Comparison of ENCODE assay signal across 15 cellular contexts in genomic region chr6:109693128-109693527, GRCh38. TPM values are rescaled to one million over a fixed set of nuclear protein-coding genes. Genes with fewer than 3 reads are reported as not detected.
DNase-seq lines count a peak whose midpoint lies in the region; ATAC-seq, FAIRE-seq and TF ChIP-seq lines count a peak whose summit lies in the region.
"Had no signal": no experiment of that assay in that cellular context is flagged by ENCODE, and none has a peak within 500 bp of the region (broad histone marks: within the 10 kb centered on the region; RNA-seq: fewer than 3 reads in every experiment).

No MANE protein-coding gene starts in this region.

- H3K9me3 Mint-ChIP-seq in brain: no peaks in the 10 kb centered on the region
- no peaks in the 10 kb centered on the region for H3K9me3 Mint-ChIP-seq in activated CD4-positive, alpha-beta T cell treated with anti-CD3 and anti-CD28 coated beads, Interleukin-2, amount 10 ng/mL, durations not matched to agents 7 days and 5 days
- peaks cover 0 to 8% (median 0%) of the 10 kb centered on the region in 5 donors for H3K9me3 Mint-ChIP-seq in CD8-positive, alpha-beta memory T cell
- H3K9me3 Mint-ChIP-seq: activated naive CD8-positive, alpha-beta T cell treated with anti-CD3 and anti-CD28 coated beads for 36 hours; CD8-positive, alpha-beta T cell had no signal

- DNase-seq in GM12892 (ENCODE audit: insufficient read length): no peak
- DNase-seq in activated CD4-positive, alpha-beta T cell treated with anti-CD3 and anti-CD28 coated beads, Interleukin-2, amount 10 ng/mL, durations not matched to agents 7 days and 5 days: no peak
- no peak for DNase-seq in CD8-positive, alpha-beta memory T cell
- no peak for DNase-seq in HCEC 1CT
- DNase-seq: activated CD4-positive, alpha-beta T cell treated with anti-CD3 and anti-CD28 coated beads, Interleukin-2, amount 50 U/mL, for 48 hours; activated naive CD8-positive, alpha-beta T cell treated with anti-CD3 and anti-CD28 coated beads for 36 hours; CD8-positive, alpha-beta T cell; cortex of kidney; foreskin melanocyte; left ventricle myocardium inferior had no signal

- peak overlapping the region in 2 of 5 experiments; percentile 4 to 10 for H3K27ac Mint-ChIP-seq in brain
- H3K27ac Mint-ChIP-seq in activated CD4-positive, alpha-beta T cell treated with anti-CD3 and anti-CD28 coated beads, Interleukin-2, amount 10 ng/mL, durations not matched to agents 7 days and 5 days: no peak overlapping the region
- no peak overlapping the region for H3K27ac Mint-ChIP-seq in CD8-positive, alpha-beta memory T cell
- H3K27ac Mint-ChIP-seq: activated naive CD8-positive, alpha-beta T cell treated with anti-CD3 and anti-CD28 coated beads for 36 hours; CD8-positive, alpha-beta T cell had no signal

- H3K36me3 ChIP-seq in CD8-positive, alpha-beta memory T cell (ENCODE audit: insufficient read depth, low read length): no peaks in the 10 kb centered on the region

- CTCF ChIA-PET in activated CD4-positive, alpha-beta T cell treated with anti-CD3 and anti-CD28 coated beads, Interleukin-2, amount 10 ng/mL, durations not matched to agents 7 days and 5 days (lab: Charles Lee): interaction anchor here (1.3 to 2.7 kb wide), 2 partner anchors 12 to 346 kb away, joined by 5 to 9 read pairs; no protein-coding TSS in a partner anchor
- CTCF ChIA-PET in CD8-positive, alpha-beta memory T cell (lab: Charles Lee): interaction anchor here (1.0 to 1.9 kb wide), 3 partner anchors 12 to 347 kb away, joined by 4 to 7 read pairs (median 4); partner anchors contain the start of gene CD164

- H3K27me3 Mint-ChIP-seq in brain: peaks cover 9% of the 10 kb centered on the region
- peaks cover 2% of the 10 kb centered on the region for H3K27me3 Mint-ChIP-seq in activated CD4-positive, alpha-beta T cell treated with anti-CD3 and anti-CD28 coated beads, Interleukin-2, amount 10 ng/mL, durations not matched to agents 7 days and 5 days
- H3K27me3 Mint-ChIP-seq in CD8-positive, alpha-beta memory T cell: no peaks in the 10 kb centered on the region
- H3K27me3 Mint-ChIP-seq: activated naive CD8-positive, alpha-beta T cell treated with anti-CD3 and anti-CD28 coated beads for 36 hours had no signal

- no peak overlapping the region for H3K27ac ChIP-seq in CD8-positive, alpha-beta memory T cell (ENCODE audit: low read depth, low read length)
- H3K27ac ChIP-seq: left ventricle myocardium inferior, SK-N-MC had no signal

- H3K4me1 ChIP-seq in CD8-positive, alpha-beta memory T cell (ENCODE audit: insufficient read depth, low read length): peaks cover 11% of the 10 kb centered on the region

- POLR2A ChIA-PET in activated CD4-positive, alpha-beta T cell treated with anti-CD3 and anti-CD28 coated beads, Interleukin-2, amount 10 ng/mL, durations not matched to agents 7 days and 5 days (lab: Charles Lee): interaction anchor here (0.6 kb wide), 1 partner anchor 29 kb away, joined by 6 read pairs; no protein-coding TSS in a partner anchor
- POLR2A ChIA-PET in CD8-positive, alpha-beta memory T cell (lab: Charles Lee): interaction anchor here (0.7 kb wide), 1 partner anchor 237 kb away, joined by 6 read pairs; no protein-coding TSS in a partner anchor

- FAIRE-seq in GM12892 (lab: Jason Lieb, UNC): peak; percentile 74

- H3K9me3 ChIP-seq in CD8-positive, alpha-beta memory T cell (ENCODE audit: low read length): no peaks in the 10 kb centered on the region

- TF ChIP-seq CTCF in brain (conservative IDR thresholded peaks at IDR 0.05): no peak

- no peak for TF ChIP-seq POLR2A in GM12892 (IDR thresholded peaks at IDR 0.05; ENCODE audit: low read depth, low read length)

- H3K36me3 Mint-ChIP-seq in brain: peaks cover 33% of the 10 kb centered on the region
- peaks cover 9% of the 10 kb centered on the region for H3K36me3 Mint-ChIP-seq in activated CD4-positive, alpha-beta T cell treated with anti-CD3 and anti-CD28 coated beads, Interleukin-2, amount 10 ng/mL, durations not matched to agents 7 days and 5 days (ENCODE audit: low read depth)
- H3K36me3 Mint-ChIP-seq in CD8-positive, alpha-beta memory T cell: peaks cover 5 to 18% (median 7%) of the 10 kb centered on the region in 3 donors

- H3K4me3 Mint-ChIP-seq in brain: peak overlapping the region; percentile 50 to 99 (median 94)
- no peak overlapping the region for H3K4me3 Mint-ChIP-seq in activated CD4-positive, alpha-beta T cell treated with anti-CD3 and anti-CD28 coated beads, Interleukin-2, amount 10 ng/mL, durations not matched to agents 7 days and 5 days
- H3K4me3 Mint-ChIP-seq in CD8-positive, alpha-beta memory T cell: peak overlapping the region in 2 of 7 donors; percentile 40 to 56
- H3K4me3 Mint-ChIP-seq: activated naive CD8-positive, alpha-beta T cell treated with anti-CD3 and anti-CD28 coated beads for 36 hours; CD8-positive, alpha-beta T cell had no signal

- H3K27me3 ChIP-seq in CD8-positive, alpha-beta memory T cell (ENCODE audit: insufficient read depth, low read length, poor library complexity, severe bottlenecking): no peaks in the 10 kb centered on the region

- ATAC-seq in GM21447 (IDR thresholded peaks at IDR 0.05; ENCODE audit: unreplicated experiment) (peak; percentile 41), HG03469 (IDR thresholded peaks at IDR 0.05; ENCODE audit: unreplicated experiment) (peak; percentile 43), GM18519 (IDR thresholded peaks at IDR 0.05; ENCODE audit: low FRiP score, unreplicated experiment) (no peak)
- ATAC-seq: CD8-positive, alpha-beta T cell had no signal

- peaks cover 41% of the 10 kb centered on the region for H3K4me1 Mint-ChIP-seq in brain
- peaks cover 28% of the 10 kb centered on the region for H3K4me1 Mint-ChIP-seq in activated CD4-positive, alpha-beta T cell treated with anti-CD3 and anti-CD28 coated beads, Interleukin-2, amount 10 ng/mL, durations not matched to agents 7 days and 5 days
- H3K4me1 Mint-ChIP-seq in CD8-positive, alpha-beta memory T cell: peaks cover 21 to 41% (median 35%) of the 10 kb centered on the region in 3 donors

- H3K4me3 ChIP-seq in CD8-positive, alpha-beta memory T cell (ENCODE audit: low read length): no peak overlapping the region
- H3K4me3 ChIP-seq: left ventricle myocardium inferior, SK-N-MC had no signal

RNA-seq across cellular contexts. Expression of gene FIG4, which starts 2.0 kb away (rescaled TPM):
- 10.8 TPM for polyA plus RNA-seq in GM12892 (2012; ENCODE audit: missing spikeins)
- 51.1 TPM for polyA plus RNA-seq in brain (ENCODE audit: insufficient read depth, low read depth, low replicate concordance)
- total RNA-seq in activated CD4-positive, alpha-beta T cell treated with anti-CD3 and anti-CD28 coated beads, Interleukin-2, amount 10 ng/mL, durations not matched to agents 7 days and 5 days: 10 to 100 TPM; 11.0 to 11.6 TPM
- 10 to 100 TPM; 11.2 to 13.2 TPM for total RNA-seq in CD8-positive, alpha-beta memory T cell
- polyA plus RNA-seq in CD8-positive, alpha-beta memory T cell: 16.4 TPM

RNA-seq across cellular contexts. Expression of gene AK9, which starts 2.1 kb away (rescaled TPM):
- polyA plus RNA-seq in GM12892 (2012; ENCODE audit: missing spikeins): 4.2 TPM
- polyA plus RNA-seq in brain (ENCODE audit: insufficient read depth, low read depth, low replicate concordance): 15.8 TPM
- 1 to 10 TPM; 3.4 to 5.0 TPM for total RNA-seq in activated CD4-positive, alpha-beta T cell treated with anti-CD3 and anti-CD28 coated beads, Interleukin-2, amount 10 ng/mL, durations not matched to agents 7 days and 5 days
- total RNA-seq in CD8-positive, alpha-beta memory T cell: 1 to 10 TPM; 5.1 to 5.6 TPM
- polyA plus RNA-seq in CD8-positive, alpha-beta memory T cell: 6.8 TPM
